Comparison of ENCODE assay signal across 3 cellular contexts in genomic region chr14:86602263-86602662, GRCh38.
"Had no signal": no experiment of that assay in that cellular context is flagged by ENCODE, and none has a peak within 500 bp of the region (broad histone marks: within the 10 kb centered on the region; RNA-seq: fewer than 3 reads in every experiment).

No MANE protein-coding gene starts in this region.

- DNase-seq: H9, HCEC 1CT had no signal

- ATAC-seq: GM23338 had no signal

- H3K4me3 ChIP-seq: GM23338 had no signal

- H3K4me2 ChIP-seq: GM23338 had no signal
